Comparison of ENCODE assay signal across 8 cellular contexts in the genomic region with DNA sequence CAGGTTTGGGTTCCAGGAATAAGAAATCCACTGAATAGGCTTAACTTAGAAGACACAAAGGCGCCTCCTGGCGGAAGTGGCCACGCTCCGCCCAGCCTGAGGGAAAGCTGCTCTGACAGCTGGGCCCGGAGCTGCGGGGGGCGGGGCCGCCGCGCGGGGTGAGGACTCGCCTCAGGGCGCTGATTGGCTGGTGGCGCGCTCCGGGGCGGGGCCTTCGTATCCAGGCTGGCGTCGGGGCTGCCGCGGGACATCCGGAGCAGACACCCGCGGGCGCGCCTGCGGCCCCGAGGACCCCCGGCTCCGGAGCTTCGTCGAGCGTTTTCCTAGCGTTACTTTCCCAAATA. TPM values are rescaled to one million over a fixed set of nuclear protein-coding genes. Genes with fewer than 3 reads are reported as not detected.
A peak's percentile ranks its signal among the peaks of the same experiment; 100 is the strongest.
DNase-seq lines count a peak whose midpoint lies in the region; ATAC-seq and TF ChIP-seq lines count a peak whose summit lies in the region.
"Not testable (repeated sequence)": the region's sequence is repeated elsewhere in the genome, so short reads cannot be mapped to it uniquely, and the experiment has no call there.

No MANE protein-coding gene starts in this region.

- not testable (repeated sequence) for H3K36me3 Mint-ChIP-seq in T-helper 1 cell treated with Interleukin-12 subunit alpha and Interleukin-12 subunit beta and Interleukin-4 antibody, amounts not matched to agents 30 μg/mL and 1 μg/mL, for 36 hours (ENCODE audit: low read depth)

- not testable (repeated sequence) for BruUV-seq in A673 (replicated peaks; lab: Mats Ljungman, UMichigan)

- H3K27ac ChIP-seq in A673 (ENCODE audit: low read depth, low read length, poor library complexity, severe bottlenecking) = peak overlapping the region; percentile 98
- peak overlapping the region; percentile 83 for H3K27ac ChIP-seq in caudate nucleus (ENCODE audit: low read depth, low read length)

- H3K36me3 ChIP-seq in A673 (ENCODE audit: insufficient read depth, low read length, poor library complexity, severe bottlenecking) = not testable (repeated sequence)

- H3K4me3 ChIP-seq in A673 (ENCODE audit: low read depth, low read length, poor library complexity, severe bottlenecking) = peak overlapping the region; percentile 51

- intact Hi-C loops in A673 (cut with micrococcal nuclease; ENCODE audit: unreplicated experiment) = loop anchor here (10.0 kb wide), 1 partner anchor 52 kb away; the partner anchor contains the start of gene SLC35E2B
- intact Hi-C loops in left colon (cut with DNase I, micrococcal nuclease); sciatic nerve (cut with DNase I): not testable (repeated sequence)

- not testable (repeated sequence) for H3K4me1 Mint-ChIP-seq in T-helper 1 cell treated with Interleukin-12 subunit alpha and Interleukin-12 subunit beta and Interleukin-4 antibody, amounts not matched to agents 30 μg/mL and 1 μg/mL, for 36 hours (ENCODE audit: low read depth)

- H3K27me3 Mint-ChIP-seq in T-helper 1 cell treated with Interleukin-12 subunit alpha and Interleukin-12 subunit beta and Interleukin-4 antibody, amounts not matched to agents 30 μg/mL and 1 μg/mL, for 36 hours (ENCODE audit: low read depth) = not testable (repeated sequence)

- not testable (repeated sequence) for H3K9me3 Mint-ChIP-seq in T-helper 1 cell treated with Interleukin-12 subunit alpha and Interleukin-12 subunit beta and Interleukin-4 antibody, amounts not matched to agents 30 μg/mL and 1 μg/mL, for 36 hours

- peak; percentile 73 for ATAC-seq in GM19043 (IDR thresholded peaks at IDR 0.05; ENCODE audit: low read depth, unreplicated experiment)
- peak; percentile 76 for ATAC-seq in HG02571 (IDR thresholded peaks at IDR 0.05; ENCODE audit: unreplicated experiment)
- peak; percentile 80 for ATAC-seq in HG03432 (IDR thresholded peaks at IDR 0.05; ENCODE audit: unreplicated experiment)
- ATAC-seq in left colon = peak; percentile 86
- ATAC-seq in sciatic nerve = peak; percentile 97

- H3K27me3 ChIP-seq in A673 (replicated peaks; ENCODE audit: insufficient read depth, low read depth, low read length, poor library complexity) = not testable (repeated sequence)

- H3K4me1 ChIP-seq in A673 (ENCODE audit: insufficient read depth, low read length, poor library complexity, severe bottlenecking) = not testable (repeated sequence)

- CTCF ChIA-PET in A673 (lab: Charles Lee) = interaction anchor here (0.6 to 1.0 kb wide), 2 partner anchors 22 to 635 kb away, joined by 3 read pairs; no protein-coding TSS in a partner anchor

- DNase-seq in A673 (ENCODE audit: low spot score); caudate nucleus (lab: John Stamatoyannopoulos, UW); left colon; sciatic nerve (ENCODE audit: low spot score): not testable (repeated sequence)

- POLR2A ChIA-PET in A673 (lab: Charles Lee; ENCODE audit: low non-redundant PET) = not testable (repeated sequence)

- H3K27ac Mint-ChIP-seq in T-helper 1 cell treated with Interleukin-12 subunit alpha and Interleukin-12 subunit beta and Interleukin-4 antibody, amounts not matched to agents 30 μg/mL and 1 μg/mL, for 36 hours = peak overlapping the region; percentile 49

- H3K4me3 Mint-ChIP-seq in T-helper 1 cell treated with Interleukin-12 subunit alpha and Interleukin-12 subunit beta and Interleukin-4 antibody, amounts not matched to agents 30 μg/mL and 1 μg/mL, for 36 hours = not testable (repeated sequence)

- not testable (repeated sequence) for TF ChIP-seq CTCF in A673 (conservative IDR thresholded peaks at IDR 0.05; ENCODE audit: low read depth, low read length)

- H3K9me3 ChIP-seq in A673 (ENCODE audit: low read depth, low read length, poor library complexity, severe bottlenecking) = not testable (repeated sequence)

RNA-seq across cellular contexts. Expression of gene CDK11A, which starts 22.4 kb away (rescaled TPM):
- 56.1 and 58.9 TPM in 2 replicates for total RNA-seq in A673 (2021)
- total RNA-seq in left colon = 10 to 100 TPM; 66.4 to 72.3 TPM
- total RNA-seq in sciatic nerve = 51.5 TPM

RNA-seq across cellular contexts. Expression of gene NADK, which starts 31.7 kb away (rescaled TPM):
- 81.3 and 86.2 TPM in 2 replicates for total RNA-seq in A673 (2021)
- 100 to 1,000 TPM; 141 to 156 TPM for total RNA-seq in left colon
- 77.3 TPM for total RNA-seq in sciatic nerve

RNA-seq across cellular contexts. Expression of gene SLC35E2B, which starts 53.9 kb away (rescaled TPM):
- total RNA-seq in A673 (2021) (56.3 and 60.5 TPM in 2 replicates), left colon (10 to 100 TPM; 39.0 to 57.0 TPM), sciatic nerve (45.6 TPM)
